ENCODE assay signal across 21 cellular contexts in genomic region chr15:22903427-22903826, GRCh38.
A peak's percentile ranks its signal among the peaks of the same experiment; 100 is the strongest.
DNase-seq lines count a peak whose midpoint lies in the region; ATAC-seq and TF ChIP-seq lines count a peak whose summit lies in the region.
"Had no signal": no experiment of that assay in that cellular context is flagged by ENCODE, and none has a peak within 500 bp of the region (broad histone marks: within the 10 kb centered on the region; RNA-seq: fewer than 3 reads in every experiment).

No MANE protein-coding gene starts in this region.

- no peaks in the 10 kb centered on the region for H3K4me1 ChIP-seq in OCI-LY7 (ENCODE audit: insufficient read depth, low read length, poor library complexity, severe bottlenecking)

- H3K4me2 ChIP-seq in OCI-LY7 (ENCODE audit: low read length), result no peak overlapping the region

- intact Hi-C loops in Right ventricle myocardium superior (cut with DNase I), result no loop called here
- intact Hi-C loops in Right ventricle myocardium inferior (cut with DNase I), result no loop called here
- intact Hi-C loops in OCI-LY7 (cut with micrococcal nuclease; ENCODE audit: unreplicated experiment), result no loop called here

- no peak overlapping the region for H3K27ac ChIP-seq in OCI-LY7 (ENCODE audit: low read depth, low read length, poor library complexity, severe bottlenecking)
- H3K27ac ChIP-seq: SK-N-MC had no signal

- no peaks in the 10 kb centered on the region for H3K9me3 ChIP-seq in OCI-LY7 (ENCODE audit: low read length)

- no peak overlapping the region for H3K27ac Mint-ChIP-seq in endothelial cell (ENCODE audit: unreplicated experiment)
- H3K27ac Mint-ChIP-seq in stimulated activated memory B cell treated with anti-CD40 and anti-IgM and Interleukin-4, amounts not matched to agents 10 μg/mL and 1 μg/mL and 100 μg/mL, for 72 hours, result no peak overlapping the region
- H3K27ac Mint-ChIP-seq: B cell; CD4-positive, alpha-beta T cell had no signal

- CTCF ChIA-PET in OCI-LY7 (lab: Charles Lee; ENCODE audit: unreplicated experiment), result no interaction called here

- H2AFZ ChIP-seq in OCI-LY7 (ENCODE audit: low read length), result no peak overlapping the region

- no peaks in the 10 kb centered on the region for H3K9me2 ChIP-seq in OCI-LY7 (ENCODE audit: insufficient read depth, low read length)

- peak overlapping the region; percentile 33 for H3K4me3 Mint-ChIP-seq in endothelial cell (ENCODE audit: unreplicated experiment)
- no peak overlapping the region for H3K4me3 Mint-ChIP-seq in stimulated activated memory B cell treated with anti-CD40 and anti-IgM and Interleukin-4, amounts not matched to agents 10 μg/mL and 1 μg/mL and 100 μg/mL, for 72 hours
- H3K4me3 Mint-ChIP-seq: B cell; CD4-positive, alpha-beta T cell had no signal

- no peaks in the 10 kb centered on the region for H3K79me2 ChIP-seq in OCI-LY7 (ENCODE audit: insufficient read depth, low read depth, low read length)

- H3K4me3 ChIP-seq in OCI-LY7 (ENCODE audit: low read depth, low read length, poor library complexity, severe bottlenecking), result no peak overlapping the region
- H3K4me3 ChIP-seq: SK-N-MC had no signal

- H4K20me1 ChIP-seq in OCI-LY7 (ENCODE audit: insufficient read depth, low read length), result no peaks in the 10 kb centered on the region

- POLR2A ChIA-PET in OCI-LY7 (lab: Charles Lee), result no interaction called here

- TF ChIP-seq CTCF in OCI-LY7 (conservative IDR thresholded peaks at IDR 0.05; ENCODE audit: low read length), result no peak
- TF ChIP-seq CTCF in endothelial cell (IDR thresholded peaks at IDR 0.05; ENCODE audit: unreplicated experiment), result no peak

- H3K36me3 ChIP-seq in OCI-LY7 (ENCODE audit: insufficient read depth, low read length), result no peaks in the 10 kb centered on the region

- ATAC-seq in Right ventricle myocardium superior (ENCODE audit: poor library complexity), result no peak
- ATAC-seq in Right ventricle myocardium inferior, result no peak
- ATAC-seq in stimulated activated memory B cell treated with anti-CD40 and anti-IgM and Interleukin-4, amounts not matched to agents 10 μg/mL and 1 μg/mL and 100 μg/mL, for 72 hours, result peak; percentile 31
- no peak for ATAC-seq in HG03565 (IDR thresholded peaks at IDR 0.05; ENCODE audit: unreplicated experiment)

- H3K4me1 Mint-ChIP-seq in endothelial cell (ENCODE audit: unreplicated experiment), result peaks cover 6% of the 10 kb centered on the region
- peaks cover 7% of the 10 kb centered on the region for H3K4me1 Mint-ChIP-seq in stimulated activated memory B cell treated with anti-CD40 and anti-IgM and Interleukin-4, amounts not matched to agents 10 μg/mL and 1 μg/mL and 100 μg/mL, for 72 hours

- peaks cover 6% of the 10 kb centered on the region for H3K27me3 Mint-ChIP-seq in endothelial cell (ENCODE audit: unreplicated experiment)
- H3K27me3 Mint-ChIP-seq in stimulated activated memory B cell treated with anti-CD40 and anti-IgM and Interleukin-4, amounts not matched to agents 10 μg/mL and 1 μg/mL and 100 μg/mL, for 72 hours, result no peaks in the 10 kb centered on the region
- H3K27me3 Mint-ChIP-seq: B cell; CD4-positive, alpha-beta T cell had no signal

- H3K9me3 Mint-ChIP-seq in endothelial cell (ENCODE audit: unreplicated experiment), result no peaks in the 10 kb centered on the region
- H3K9me3 Mint-ChIP-seq in stimulated activated memory B cell treated with anti-CD40 and anti-IgM and Interleukin-4, amounts not matched to agents 10 μg/mL and 1 μg/mL and 100 μg/mL, for 72 hours, result no peaks in the 10 kb centered on the region
- H3K9me3 Mint-ChIP-seq: CD4-positive, alpha-beta T cell had no signal

- BruUV-seq in OCI-LY7 (replicated peaks; lab: Mats Ljungman, UMichigan), result no TSS peak

- peaks cover 30% of the 10 kb centered on the region for H3K36me3 Mint-ChIP-seq in endothelial cell (ENCODE audit: low read depth, unreplicated experiment)
- H3K36me3 Mint-ChIP-seq in stimulated activated memory B cell treated with anti-CD40 and anti-IgM and Interleukin-4, amounts not matched to agents 10 μg/mL and 1 μg/mL and 100 μg/mL, for 72 hours, result peaks cover 38% of the 10 kb centered on the region

- DNase-seq in Right ventricle myocardium superior, result peak; percentile 17
- DNase-seq in Right ventricle myocardium inferior (ENCODE audit: missing footprints), result no peak
- peak; percentile 11 for DNase-seq in OCI-LY7 (ENCODE audit: low spot score)
- no peak for DNase-seq in endothelial cell (ENCODE audit: low spot score)
- no peak for DNase-seq in kidney tubule cell (ENCODE audit: low spot score)
- no peak for DNase-seq in SKM-1 treated with dmso at 0.1 percent for 144 hours (lab: John Stamatoyannopoulos, UW; ENCODE audit: unreplicated experiment)
- DNase-seq: 8988T; CD4-positive, alpha-beta T cell; DMS 273 treated with DMSO at 0.1 percent for 48 hours; DND-41; GOT3; KBM-7; NCI-H1436 treated with DMSO at 0.1 percent for 48 hours; NCI-H1930; NCI-H226; NK-92 treated with Interleukin-12 subunit alpha and Interleukin-12 subunit beta, amount 100 ng/mL, for 24 hours; OCI-M1 had no signal

Comparison
In these comparisons a context has a peak if more than half of its experiments do, and no peak if none do; other contexts are left out.
1. DNase-seq: peak in Right ventricle myocardium superior (single experiment) and OCI-LY7 (single experiment); none in Right ventricle myocardium inferior (single experiment), endothelial cell (single experiment), kidney tubule cell (single experiment) and SKM-1 treated with dmso at 0.1 percent for 144 hours (single experiment).